ENCODE assay signal across 12 cellular contexts in genomic region chr9:72843525-72844439, GRCh38.
A peak's percentile ranks its signal among the peaks of the same experiment; 100 is the strongest.
DNase-seq lines count a peak whose midpoint lies in the region; ATAC-seq, FAIRE-seq and TF ChIP-seq lines count a peak whose summit lies in the region.
"Had no signal": no experiment of that assay in that cellular context is flagged by ENCODE, and none has a peak within 500 bp of the region (broad histone marks: within the 10 kb centered on the region; RNA-seq: fewer than 3 reads in every experiment).

No MANE protein-coding gene starts in this region.

- H3K4me3 ChIP-seq in OCI-LY1 (ENCODE audit: low read depth, low read length, poor library complexity, severe bottlenecking) (no peak overlapping the region), thoracic aorta (peak overlapping the region; percentile 42), neuronal stem cell (ENCODE audit: low read length in 2 of 2) (peak overlapping the region in 1 of 2 donors; percentile 47)
- H3K4me3 ChIP-seq: esophagus squamous epithelium had no signal

- no peak overlapping the region for H3K4ac ChIP-seq in neuronal stem cell (ENCODE audit: low read length)

- peak; percentile 35; the same call in 1 of the 2 replicates for TF ChIP-seq CTCF in OCI-LY1 (IDR thresholded peaks at IDR 0.05; ENCODE audit: low read length)
- no peak for TF ChIP-seq CTCF in thoracic aorta (IDR thresholded peaks at IDR 0.05)
- no peak for TF ChIP-seq CTCF in D721Med (IDR thresholded peaks at IDR 0.05; ENCODE audit: insufficient read depth, missing control alignments)

- H3K4me1 ChIP-seq in OCI-LY1 (ENCODE audit: insufficient read depth, low read length, severe bottlenecking), result no peaks in the 10 kb centered on the region
- H3K4me1 ChIP-seq in thoracic aorta (ENCODE audit: control insufficient read depth in 1 of 2, low read depth in 2 of 2), result peaks cover 9 to 13% of the 10 kb centered on the region in 2 donors
- H3K4me1 ChIP-seq in neuronal stem cell (ENCODE audit: control insufficient read depth in 2 of 2, insufficient read depth in 1 of 2, low read depth in 1 of 2, low read length in 2 of 2), result no peaks in the 10 kb centered on the region

- DNase-seq in NCI-H748 (lab: John Stamatoyannopoulos, UW; ENCODE audit: unreplicated experiment) (peak; percentile 40), NCI-H748 treated with DMSO at 0.1 percent for 48 hours (lab: John Stamatoyannopoulos, UW) (no peak), thoracic aorta (ENCODE audit: low spot score) (no peak), NOMO-1 treated with dmso at 0.1 percent for 144 hours (lab: John Stamatoyannopoulos, UW; ENCODE audit: unreplicated experiment) (no peak), D721Med (ENCODE audit: insufficient read length, low spot score) (no peak), neuronal stem cell (ENCODE audit: low spot score) (no peak)
- DNase-seq: activated CD4-positive, alpha-beta T cell treated with anti-CD3 and anti-CD28 coated beads, Interleukin-2, amount 10 ng/mL, durations not matched to agents 7 days and 5 days; esophagus squamous epithelium; natural killer cell; NCI-H146 had no signal

- H3K23ac ChIP-seq in neuronal stem cell (ENCODE audit: low read depth, low read length, poor library complexity), result no peak overlapping the region

- no peak overlapping the region for H2AK5ac ChIP-seq in neuronal stem cell (ENCODE audit: low read depth, low read length)

- H2BK15ac ChIP-seq in neuronal stem cell (ENCODE audit: low read length), result no peak overlapping the region

- H3K9ac ChIP-seq in OCI-LY1 (ENCODE audit: low read length) (no peak overlapping the region), neuronal stem cell (ENCODE audit: low read depth, low read length, poor library complexity) (no peak overlapping the region)

- H3K4me2 ChIP-seq in OCI-LY1 (ENCODE audit: low read length), result no peak overlapping the region
- H3K4me2 ChIP-seq in neuronal stem cell (ENCODE audit: insufficient read depth, low read length, poor library complexity, severe bottlenecking), result no peak overlapping the region

- no peak overlapping the region for H2BK5ac ChIP-seq in neuronal stem cell (ENCODE audit: low read length)

- no peaks in the 10 kb centered on the region for H3K79me2 ChIP-seq in OCI-LY1 (ENCODE audit: insufficient read depth, low read length)

- H3K9me2 ChIP-seq in OCI-LY1 (ENCODE audit: low read depth, low read length), result no peaks in the 10 kb centered on the region

- no peak for FAIRE-seq in D721Med (lab: Jason Lieb, UNC)

- H3K27me3 ChIP-seq in OCI-LY1 (ENCODE audit: insufficient read depth, low read length), result no peaks in the 10 kb centered on the region
- no peaks in the 10 kb centered on the region for H3K27me3 ChIP-seq in thoracic aorta (replicated peaks; ENCODE audit: insufficient read depth)
- H3K27me3 ChIP-seq in neuronal stem cell (ENCODE audit: control insufficient read depth in 3 of 3, insufficient read depth in 3 of 3, low read depth in 1 of 3, low read length in 3 of 3), result no peaks in the 10 kb centered on the region
- H3K27me3 ChIP-seq: esophagus squamous epithelium had no signal

- no peak overlapping the region for H3K18ac ChIP-seq in neuronal stem cell (ENCODE audit: low read length)

- H3K14ac ChIP-seq in neuronal stem cell (ENCODE audit: low read length), result no peak overlapping the region

- H3K9me3 ChIP-seq in OCI-LY1 (ENCODE audit: low read length), result no peaks in the 10 kb centered on the region
- H3K9me3 ChIP-seq in thoracic aorta, result peaks cover 8% of the 10 kb centered on the region
- peaks cover 0 to 2% of the 10 kb centered on the region in 2 donors for H3K9me3 ChIP-seq in neuronal stem cell (replicated peaks in 1 of 2; ENCODE audit: control insufficient read depth in 2 of 2, insufficient read depth in 1 of 2, low read depth in 1 of 2, low read length in 2 of 2)

- ATAC-seq in esophagus mucosa (peak; percentile 93), thoracic aorta (ENCODE audit: insufficient number of reproducible peaks, low FRiP score, low read depth) (no peak)
- ATAC-seq: natural killer cell had no signal

- no peaks in the 10 kb centered on the region for H4K20me1 ChIP-seq in OCI-LY1 (ENCODE audit: insufficient read depth, low read length)

- H3K79me1 ChIP-seq in neuronal stem cell (ENCODE audit: low read depth, low read length), result no peaks in the 10 kb centered on the region

- H3F3A ChIP-seq in OCI-LY1 (ENCODE audit: insufficient read depth, low read length), result no peaks in the 10 kb centered on the region

- no peak overlapping the region for H4K91ac ChIP-seq in neuronal stem cell (ENCODE audit: low read depth, low read length, poor library complexity)

- H2AFZ ChIP-seq in OCI-LY1 (ENCODE audit: low read length) (no peak overlapping the region), neuronal stem cell (ENCODE audit: low read length) (no peak overlapping the region)

- H3K27ac ChIP-seq in OCI-LY1 (ENCODE audit: low read depth, low read length, poor library complexity, severe bottlenecking) (no peak overlapping the region), thoracic aorta (no peak overlapping the region), neuronal stem cell (replicated peaks; ENCODE audit: low read length) (no peak overlapping the region)
- H3K27ac ChIP-seq: esophagus squamous epithelium had no signal

- no CpG with 5 or more reads among the region's 8 CpGs for WGBS in neuronal stem cell (ENCODE audit: extremely low coverage in 2 of 2, insufficient read length in 2 of 2, insufficient replicate concordance in 1 of 2), 2 donors

- H2BK12ac ChIP-seq in neuronal stem cell (ENCODE audit: low read length), result no peak overlapping the region

- H2BK120ac ChIP-seq in neuronal stem cell (ENCODE audit: low read depth, low read length), result no peak overlapping the region

- H3K36me3 ChIP-seq in OCI-LY1 (ENCODE audit: insufficient read depth, low read length), result no peaks in the 10 kb centered on the region
- no peaks in the 10 kb centered on the region for H3K36me3 ChIP-seq in thoracic aorta
- H3K36me3 ChIP-seq in neuronal stem cell (replicated peaks in 1 of 2; ENCODE audit: control insufficient read depth in 2 of 2, insufficient read depth in 2 of 2, low read length in 2 of 2), result no peaks in the 10 kb centered on the region
- H3K36me3 ChIP-seq: esophagus squamous epithelium had no signal

- no peak overlapping the region for H4K8ac ChIP-seq in neuronal stem cell (ENCODE audit: low read depth, low read length)
